In genomic region chr3:39106281-39107055, GRCh38 we compare ENCODE assay signal across 8 cellular contexts. TPM values are rescaled to one million over a fixed set of nuclear protein-coding genes. Genes with fewer than 3 reads are reported as not detected.
DNase-seq lines count a peak whose midpoint lies in the region; ATAC-seq and TF ChIP-seq lines count a peak whose summit lies in the region.

No MANE protein-coding gene starts in this region.

- peak overlapping the region; percentile 71 to 100 (median 94) for H3K4me3 ChIP-seq in heart right ventricle
- H3K4me3 ChIP-seq in trophoblast cell (ENCODE audit: low read depth, low read length) = peak overlapping the region; percentile 94

- H3K36me3 ChIP-seq in heart right ventricle = peaks cover 0 to 13% (median 0%) of the 10 kb centered on the region in 9 donors
- H3K36me3 ChIP-seq in trophoblast cell (ENCODE audit: control insufficient read depth in 1 of 2, insufficient read depth in 2 of 2, low read length in 2 of 2) = peaks cover 3 to 4% of the 10 kb centered on the region in 2 experiments

- H3K79me1 ChIP-seq in trophoblast cell (ENCODE audit: low read length) = peaks cover 10% of the 10 kb centered on the region

- peak overlapping the region; percentile 82 to 95 (median 85) for H3K4me3 Mint-ChIP-seq in T-cell

- peaks cover 24 to 60% (median 46%) of the 10 kb centered on the region in 9 donors for H3K4me1 ChIP-seq in heart right ventricle
- H3K4me1 ChIP-seq in trophoblast cell (ENCODE audit: control insufficient read depth in 1 of 2, insufficient read depth in 2 of 2, low read length in 2 of 2) = peaks cover 0 to 11% of the 10 kb centered on the region in 2 experiments

- H4K8ac ChIP-seq in trophoblast cell (ENCODE audit: low read depth, low read length) = peak overlapping the region; percentile 20

- CTCF ChIA-PET in T-cell (lab: Charles Lee) = interaction anchor here in 1 of 2 donors (1.2 kb wide), 1 partner anchor 182 kb away, joined by 10 read pairs; no protein-coding TSS in a partner anchor

- POLR2A ChIA-PET in T-cell (lab: Charles Lee) = interaction anchor here in 1 of 2 donors (0.6 kb wide), 1 partner anchor 104 kb away, joined by 3 read pairs; no protein-coding TSS in a partner anchor

- H3K14ac ChIP-seq in trophoblast cell (ENCODE audit: low read length) = peak overlapping the region; percentile 89

- H2BK12ac ChIP-seq in trophoblast cell (ENCODE audit: low read length) = no peak overlapping the region

- H2AK5ac ChIP-seq in trophoblast cell (ENCODE audit: low read length) = peak overlapping the region; percentile 52

- peak overlapping the region; percentile 74 for H3K4ac ChIP-seq in trophoblast cell (ENCODE audit: low read depth, low read length)

- peaks cover 8% of the 10 kb centered on the region for H3K79me2 ChIP-seq in trophoblast cell (ENCODE audit: control insufficient read depth, insufficient read depth, low read length, poor library complexity)

- peak overlapping the region; percentile 64 for H4K91ac ChIP-seq in trophoblast cell (ENCODE audit: low read depth, low read length)

- peak overlapping the region; percentile 92 for H2AFZ ChIP-seq in trophoblast cell (ENCODE audit: insufficient read depth, low read length, poor library complexity)

- TF ChIP-seq CTCF in heart right ventricle (IDR thresholded peaks at IDR 0.05) = no peak

- H3K4me1 Mint-ChIP-seq in T-cell = peaks cover 59 to 69% (median 64%) of the 10 kb centered on the region in 3 donors

- no peaks in the 10 kb centered on the region for H3K36me3 Mint-ChIP-seq in T-cell

- peak overlapping the region; percentile 88 to 92 for H3K27ac Mint-ChIP-seq in T-cell

- H3K27me3 Mint-ChIP-seq in T-cell = no peaks in the 10 kb centered on the region

- peak in 2 of 8 donors; percentile 1 for ATAC-seq in heart right ventricle
- no peak for ATAC-seq in Right ventricle myocardium inferior
- peak in 1 of 4 experiments; percentile 1 for ATAC-seq in T-cell (replicated peaks in 1 of 4)
- no peak for ATAC-seq in HG03457 (IDR thresholded peaks at IDR 0.05; ENCODE audit: unreplicated experiment)

- peak overlapping the region; percentile 71 for H3K4me2 ChIP-seq in trophoblast cell (ENCODE audit: low read length)

- H3K27me3 ChIP-seq in heart right ventricle (no peaks in the 10 kb centered on the region), trophoblast cell (ENCODE audit: insufficient read depth, low read length) (no peaks in the 10 kb centered on the region)

- intact Hi-C loops in heart right ventricle (cut with DNase I) = loop anchor here in 7 of 10 donors (2.0 to 10.0 kb wide), 6 partner anchors 72 to 278 kb away; partner anchors contain the start of gene SLC25A38 (in 1 of the 7)
- intact Hi-C loops in Right ventricle myocardium inferior (cut with DNase I) = loop anchor here (2.0 to 5.0 kb wide), 2 partner anchors 74 to 181 kb away; no protein-coding TSS in a partner anchor

- WGBS in heart right ventricle, 2 donors = 4% methylated on average over 37 of the region's 37 CpGs
- WGBS in trophoblast cell (ENCODE audit: extremely low coverage, insufficient coverage, insufficient read length) = no CpG with 5 or more reads among the region's 37 CpGs

- H3K9me3 Mint-ChIP-seq in T-cell = no peaks in the 10 kb centered on the region

- peak overlapping the region; percentile 90 to 99 (median 96) for H3K27ac ChIP-seq in heart right ventricle
- H3K27ac ChIP-seq in trophoblast cell (ENCODE audit: low read depth, low read length) = peak overlapping the region; percentile 35

- peak overlapping the region; percentile 42 for H2BK5ac ChIP-seq in trophoblast cell (ENCODE audit: low read depth, low read length, poor library complexity)

- H4K12ac ChIP-seq in trophoblast cell (ENCODE audit: low read depth, low read length) = peak overlapping the region; percentile 81

- H3K23ac ChIP-seq in trophoblast cell (ENCODE audit: low read length) = no peak overlapping the region

- peak overlapping the region; percentile 90 for H3K9ac ChIP-seq in trophoblast cell (ENCODE audit: low read length)

- peak overlapping the region; percentile 74 for H2BK120ac ChIP-seq in trophoblast cell (ENCODE audit: insufficient read depth, low read length, poor library complexity)

- H3K18ac ChIP-seq in trophoblast cell (ENCODE audit: low read length) = peak overlapping the region; percentile 90

- DNase-seq in heart right ventricle = no peak
- DNase-seq in Right ventricle myocardium inferior (ENCODE audit: missing footprints) = no peak
- no peak for DNase-seq in T-cell
- DNase-seq in fibroblast of peridontal ligament (ENCODE audit: extremely low read depth) = peak; percentile 39
- peak; percentile 53 to 63 for DNase-seq in trophoblast cell
- DNase-seq in NCI-H1436 (lab: John Stamatoyannopoulos, UW) = no peak
- no peak for DNase-seq in MV-4-11 (lab: John Stamatoyannopoulos, UW)

- H3K9me3 ChIP-seq in heart right ventricle (no peaks in the 10 kb centered on the region), trophoblast cell (ENCODE audit: insufficient read depth, low read depth, low read length) (no peaks in the 10 kb centered on the region)

RNA-seq across cellular contexts. Expression of gene GORASP1, which starts 1.0 kb away (rescaled TPM):
- total RNA-seq in heart right ventricle (10 to 100 TPM; 35.8 to 54.2 (median 41.1) TPM), Right ventricle myocardium inferior (45.6 TPM), T-cell (10 to 100 TPM; 26.7 to 55.5 (median 41.5) TPM)
- 10 to 100 TPM; 28.4 to 37.2 TPM for polyA plus RNA-seq in heart right ventricle
- 19.6 and 19.9 TPM in 2 replicates for polyA plus RNA-seq in trophoblast cell (2013)

RNA-seq across cellular contexts. Expression of gene TTC21A, which starts 1.0 kb away (rescaled TPM):
- 1 to 10 TPM; 1.1 to 3.1 (median 1.5) TPM for total RNA-seq in heart right ventricle
- polyA plus RNA-seq in heart right ventricle = 1 to 10 TPM in 1 of 2 donors, under 1 TPM in 1; 0.80 to 7.5 TPM
- 1.2 TPM for total RNA-seq in Right ventricle myocardium inferior
- total RNA-seq in T-cell = 10 to 100 TPM in 1 of 5 donors, 1 to 10 TPM in 4; 3.5 to 12.4 (median 5.4) TPM
- 1.8 and 2.1 TPM in 2 replicates for polyA plus RNA-seq in trophoblast cell (2013)

RNA-seq across cellular contexts. Expression of gene CSRNP1, which starts 46.9 kb away (rescaled TPM):
- 10 to 100 TPM in 9 of 10 donors, 1 to 10 TPM in 1; 7.4 to 46.3 (median 17.7) TPM for total RNA-seq in heart right ventricle
- 10 to 100 TPM; 14.1 to 28.1 TPM for polyA plus RNA-seq in heart right ventricle
- total RNA-seq in Right ventricle myocardium inferior = 12.9 TPM
- total RNA-seq in T-cell = 100 to 1,000 TPM in 2 of 5 donors, 10 to 100 TPM in 3; 19.5 to 302 (median 25.0) TPM
- 35.6 and 35.8 TPM in 2 replicates for polyA plus RNA-seq in trophoblast cell (2013)

RNA-seq across cellular contexts. Expression of gene WDR48, which starts 54.7 kb away (rescaled TPM):
- 10 to 100 TPM; 14.5 to 37.2 (median 31.0) TPM for total RNA-seq in heart right ventricle
- polyA plus RNA-seq in heart right ventricle = 10 to 100 TPM in 1 of 2 donors, 1 to 10 TPM in 1; 8.0 to 11.4 TPM
- 28.9 TPM for total RNA-seq in Right ventricle myocardium inferior
- total RNA-seq in T-cell = 10 to 100 TPM; 54.2 to 90.3 (median 59.9) TPM
- polyA plus RNA-seq in trophoblast cell (2013) = 18.8 and 19.8 TPM in 2 replicates

RNA-seq across cellular contexts. Expression of gene SCN11A, which starts 54.7 kb away (rescaled TPM):
- total RNA-seq in heart right ventricle (under 1 TPM in 8 of 10 donors, not detected in 2; 0.04 to 0.12 (median 0.07) TPM), Right ventricle myocardium inferior (0.08 TPM), T-cell (under 1 TPM; 0.07 to 0.23 (median 0.12) TPM)
- under 1 TPM; 0.01 to 0.15 TPM for polyA plus RNA-seq in heart right ventricle
- polyA plus RNA-seq in trophoblast cell (2013) = 0.06 and 0.11 TPM in 2 replicates

Comparison
In these comparisons a context has a peak if more than half of its experiments do, and no peak if none do; other contexts are left out.
1. DNase-seq: peak in fibroblast of peridontal ligament (single experiment) and trophoblast cell (2 of 2); none in heart right ventricle (0 of 2), Right ventricle myocardium inferior (single experiment), T-cell (0 of 34), NCI-H1436 (single experiment) and MV-4-11 (single experiment).